ENCODE assay signal across 18 cellular contexts in the genomic region with DNA sequence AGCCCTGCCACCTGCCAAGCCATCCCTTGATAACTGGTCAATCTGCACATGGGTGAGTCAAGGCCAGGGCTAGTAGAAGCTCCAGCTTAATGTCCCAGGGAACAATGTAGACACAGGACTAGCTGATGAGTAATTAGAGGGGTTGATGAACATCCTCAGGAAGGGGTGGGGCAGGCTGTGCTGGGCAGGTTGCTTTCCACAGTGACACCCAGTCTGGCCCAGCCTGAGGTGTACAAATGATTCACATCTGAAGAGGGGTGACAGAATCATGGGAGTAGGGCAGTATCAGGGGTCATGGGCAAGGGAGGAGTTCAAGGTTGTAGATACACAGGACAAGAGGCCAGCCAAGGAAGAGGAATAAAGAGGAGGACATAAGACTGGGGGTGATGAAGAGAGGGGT. TPM values are rescaled to one million over a fixed set of nuclear protein-coding genes. Genes with fewer than 3 reads are reported as not detected.
DNase-seq lines count a peak whose midpoint lies in the region; ATAC-seq, FAIRE-seq and TF ChIP-seq lines count a peak whose summit lies in the region.
"Had no signal": no experiment of that assay in that cellular context is flagged by ENCODE, and none has a peak within 500 bp of the region (broad histone marks: within the 10 kb centered on the region; RNA-seq: fewer than 3 reads in every experiment).

No MANE protein-coding gene starts in this region.

- ATAC-seq in RWPE2 (ENCODE audit: low read depth) (peak; percentile 63), HG02885 (IDR thresholded peaks at IDR 0.05; ENCODE audit: poor library complexity, unreplicated experiment) (no peak), HG03196 (IDR thresholded peaks at IDR 0.05; ENCODE audit: unreplicated experiment) (no peak)
- peak; percentile 87 for ATAC-seq in stimulated activated effector memory CD8-positive, alpha-beta T cell treated with anti-CD3 and anti-CD28 coated beads, Interleukin-12 subunit alpha, Interleukin-12 subunit beta, amount 100 ng/mL, for 72 hours
- ATAC-seq: HCT116 had no signal

- FAIRE-seq in bronchial epithelial cell (lab: Jason Lieb, UNC): peak; percentile 95
- FAIRE-seq: kidney had no signal

- H3K27me3 ChIP-seq in RWPE2 (ENCODE audit: insufficient read depth, poor library complexity, severe bottlenecking) (no peaks in the 10 kb centered on the region), bronchial epithelial cell (ENCODE audit: control insufficient read depth, insufficient read depth, low read length) (no peaks in the 10 kb centered on the region)
- H3K27me3 ChIP-seq: vagina had no signal

- H3K27ac ChIP-seq in RWPE2 (ENCODE audit: poor library complexity, severe bottlenecking): peak overlapping the region; percentile 75
- H3K27ac ChIP-seq: dorsolateral prefrontal cortex, Peyer's patch, vagina had no signal

- peak; percentile 17 for DNase-seq in activated gamma-delta T cell treated with Interleukin-2 at 50 U/mL for 16 hours
- no peak for DNase-seq in activated gamma-delta T cell (lab: John Stamatoyannopoulos, UW)
- peak; percentile 73 for DNase-seq in RWPE2 (ENCODE audit: low spot score)
- peak; percentile 88 for DNase-seq in bronchial epithelial cell (ENCODE audit: low read depth)
- DNase-seq in stimulated activated effector memory CD8-positive, alpha-beta T cell treated with anti-CD3 and anti-CD28 coated beads, Interleukin-12 subunit alpha, Interleukin-12 subunit beta, amount 100 ng/mL, for 72 hours (ENCODE audit: low spot score in 2 of 2): no peak
- no peak for DNase-seq in mucosa of gallbladder (ENCODE audit: low spot score)
- DNase-seq: dorsolateral prefrontal cortex, kidney, NCI-H1930, NCI-H526 treated with DMSO at 0.1 percent for 48 hours, SW 1271 had no signal

- peaks cover 30% of the 10 kb centered on the region for H3K36me3 ChIP-seq in RWPE2 (ENCODE audit: low read depth)
- no peaks in the 10 kb centered on the region for H3K36me3 ChIP-seq in bronchial epithelial cell (ENCODE audit: control insufficient read depth, insufficient read depth, low read length)
- H3K36me3 ChIP-seq: Peyer's patch, vagina had no signal

- no peak overlapping the region for H3K27ac Mint-ChIP-seq in stimulated activated effector memory CD8-positive, alpha-beta T cell treated with anti-CD3 and anti-CD28 coated beads, Interleukin-12 subunit alpha, Interleukin-12 subunit beta, amount 100 ng/mL, for 72 hours
- H3K27ac Mint-ChIP-seq: activated T-helper 2 cell treated with anti-CD3 and anti-CD28 coated beads, Interferon-gamma antibody, Interleukin-2, Interleukin-4, amounts not matched to agents 10 μg/mL and 5 μg/mL and 100 μg/mL, durations not matched to agents 14 hours and 24 hours and 36 hours; brain had no signal

- H3K9me3 Mint-ChIP-seq in stimulated activated effector memory CD8-positive, alpha-beta T cell treated with anti-CD3 and anti-CD28 coated beads, Interleukin-12 subunit alpha, Interleukin-12 subunit beta, amount 100 ng/mL, for 72 hours: no peaks in the 10 kb centered on the region
- H3K9me3 Mint-ChIP-seq: activated T-helper 2 cell treated with anti-CD3 and anti-CD28 coated beads, Interferon-gamma antibody, Interleukin-2, Interleukin-4, amounts not matched to agents 10 μg/mL and 5 μg/mL and 100 μg/mL, durations not matched to agents 14 hours and 24 hours and 36 hours had no signal

- peaks cover 47% of the 10 kb centered on the region for H3K4me1 ChIP-seq in RWPE2 (ENCODE audit: insufficient read depth, poor library complexity, severe bottlenecking)
- H3K4me1 ChIP-seq: vagina had no signal

- peaks cover 13% of the 10 kb centered on the region for H3K4me1 Mint-ChIP-seq in stimulated activated effector memory CD8-positive, alpha-beta T cell treated with anti-CD3 and anti-CD28 coated beads, Interleukin-12 subunit alpha, Interleukin-12 subunit beta, amount 100 ng/mL, for 72 hours

- H3K9me3 ChIP-seq in RWPE2 (ENCODE audit: severe bottlenecking): no peaks in the 10 kb centered on the region
- H3K9me3 ChIP-seq: Peyer's patch, vagina had no signal

- H3K36me3 Mint-ChIP-seq in stimulated activated effector memory CD8-positive, alpha-beta T cell treated with anti-CD3 and anti-CD28 coated beads, Interleukin-12 subunit alpha, Interleukin-12 subunit beta, amount 100 ng/mL, for 72 hours: no peaks in the 10 kb centered on the region
- H3K36me3 Mint-ChIP-seq: brain had no signal

- H3K4me3 ChIP-seq in RWPE2 (ENCODE audit: severe bottlenecking) (no peak overlapping the region), bronchial epithelial cell (ENCODE audit: low read depth, low read length) (no peak overlapping the region)
- H3K4me3 ChIP-seq: dorsolateral prefrontal cortex, Peyer's patch, vagina had no signal

- no peak overlapping the region for H3K4me3 Mint-ChIP-seq in stimulated activated effector memory CD8-positive, alpha-beta T cell treated with anti-CD3 and anti-CD28 coated beads, Interleukin-12 subunit alpha, Interleukin-12 subunit beta, amount 100 ng/mL, for 72 hours
- H3K4me3 Mint-ChIP-seq: brain had no signal

- TF ChIP-seq CTCF in RWPE2 (IDR thresholded peaks at IDR 0.05; ENCODE audit: poor library complexity, severe bottlenecking) (no peak), bronchial epithelial cell (IDR thresholded peaks at IDR 0.05; ENCODE audit: insufficient read depth, low read length, severe bottlenecking) (no peak)

RNA-seq across cellular contexts. Expression of gene LPAR3, which starts 4.3 kb away (rescaled TPM):
- total RNA-seq in bronchial epithelial cell: 37.1 and 104 TPM in 2 replicates
- 1.4 TPM for total RNA-seq in mucosa of gallbladder
- total RNA-seq: activated T-helper 2 cell treated with anti-CD3 and anti-CD28 coated beads, Interferon-gamma antibody, Interleukin-2, Interleukin-4, amounts not matched to agents 10 μg/mL and 5 μg/mL and 100 μg/mL, durations not matched to agents 14 hours and 24 hours and 36 hours had no signal

Comparison
In these comparisons a context has a peak if more than half of its experiments do, and no peak if none do; other contexts are left out.
1. DNase-seq: peak in activated gamma-delta T cell treated with Interleukin-2 at 50 U/mL for 16 hours (single experiment), RWPE2 (single experiment) and bronchial epithelial cell (single experiment); none in activated gamma-delta T cell (single experiment), stimulated activated effector memory CD8-positive, alpha-beta T cell treated with anti-CD3 and anti-CD28 coated beads, Interleukin-12 subunit alpha, Interleukin-12 subunit beta, amount 100 ng/mL, for 72 hours (0 of 2) and mucosa of gallbladder (single experiment).
2. ATAC-seq: peak in RWPE2 (single experiment) and stimulated activated effector memory CD8-positive, alpha-beta T cell treated with anti-CD3 and anti-CD28 coated beads, Interleukin-12 subunit alpha, Interleukin-12 subunit beta, amount 100 ng/mL, for 72 hours (single experiment); none in HG02885 (single experiment) and HG03196 (single experiment).
3. RNA of gene LPAR3, which starts 4.3 kb away (total RNA-seq): 37.1 to 104 TPM in bronchial epithelial cell; 1.4 TPM in mucosa of gallbladder (single experiment); every median in the first group is over 10 times any median in the second.